In genomic region chr12:71756054-71756675, GRCh38 we compare ENCODE assay signal across 8 cellular contexts. TPM values are rescaled to one million over a fixed set of nuclear protein-coding genes. Genes with fewer than 3 reads are reported as not detected.
A peak's percentile ranks its signal among the peaks of the same experiment; 100 is the strongest.
DNase-seq lines count a peak whose midpoint lies in the region; ATAC-seq and TF ChIP-seq lines count a peak whose summit lies in the region.
"Had no signal": no experiment of that assay in that cellular context is flagged by ENCODE, and none has a peak within 500 bp of the region (broad histone marks: within the 10 kb centered on the region; RNA-seq: fewer than 3 reads in every experiment).

No MANE protein-coding gene starts in this region.

- H3K4me3 ChIP-seq in HUES6 (ENCODE audit: low read depth, low read length) = peak overlapping the region; percentile 86
- H3K4me3 ChIP-seq in adrenal gland = peak overlapping the region in 3 of 4 donors; percentile 39 to 90 (median 87)
- peak overlapping the region; percentile 64 to 93 for H3K4me3 ChIP-seq in stomach smooth muscle (ENCODE audit: low read length in 2 of 2)

- H3K9me3 ChIP-seq in HUES6 (ENCODE audit: control insufficient read depth, insufficient read depth, low read depth, low read length) = no peaks in the 10 kb centered on the region; the same call in 1 of the 2 replicates
- H3K9me3 ChIP-seq in adrenal gland (replicated peaks in 1 of 3) = peaks cover 0 to 16% (median 0%) of the 10 kb centered on the region in 3 donors
- peaks cover 0 to 5% of the 10 kb centered on the region in 2 donors for H3K9me3 ChIP-seq in stomach smooth muscle (ENCODE audit: control insufficient read depth in 2 of 2, low read length in 2 of 2)

- no peak for ATAC-seq in HG02885 (IDR thresholded peaks at IDR 0.05; ENCODE audit: poor library complexity, unreplicated experiment)

- no peak for TF ChIP-seq CTCF in adrenal gland (IDR thresholded peaks at IDR 0.05)

- peaks cover 25 to 30% (median 28%) of the 10 kb centered on the region in 3 donors for H3K36me3 Mint-ChIP-seq in immature natural killer cell

- 19 to 37% (median 25%) methylated on average over 5 of the region's 5 CpGs for WGBS in adrenal gland, 4 donors

- H3K9me3 Mint-ChIP-seq in immature natural killer cell = peaks cover 5 to 20% (median 12%) of the 10 kb centered on the region in 6 donors

- peaks cover 22% of the 10 kb centered on the region for H3K36me3 ChIP-seq in HUES6 (ENCODE audit: control insufficient read depth, insufficient read depth, low read length)
- no peaks in the 10 kb centered on the region for H3K36me3 ChIP-seq in adrenal gland (replicated peaks in 1 of 2)
- peaks cover 0 to 10% of the 10 kb centered on the region in 2 donors for H3K36me3 ChIP-seq in stomach smooth muscle (ENCODE audit: control insufficient read depth in 2 of 2, insufficient read depth in 2 of 2, low read length in 2 of 2)

- H3K9ac ChIP-seq in HUES6 (ENCODE audit: low read length) (peak overlapping the region; percentile 89), stomach smooth muscle (ENCODE audit: low read length in 2 of 2) (peak overlapping the region; percentile 81 to 93)

- intact Hi-C loops in adrenal gland (cut with DNase I) = loop anchor here in 1 of 2 donors (10.0 kb wide), 1 partner anchor 91 kb away; the partner anchor contains the start of genes THAP2 and ZFC3H1

- peak overlapping the region; percentile 89 to 95 (median 92) for H3K4me3 Mint-ChIP-seq in immature natural killer cell

- peaks cover 54 to 65% of the 10 kb centered on the region in 2 donors for H3K4me1 Mint-ChIP-seq in immature natural killer cell

- H3K27ac ChIP-seq in HUES6 (ENCODE audit: low read depth, low read length) = no peak overlapping the region
- H3K27ac ChIP-seq in adrenal gland = peak overlapping the region; percentile 90 to 99 (median 97)
- peak overlapping the region; percentile 86 for H3K27ac ChIP-seq in stomach smooth muscle (ENCODE audit: low read length)

- H3K27ac Mint-ChIP-seq in immature natural killer cell = peak overlapping the region; percentile 94 to 98 (median 96)

- H3K27me3 Mint-ChIP-seq in immature natural killer cell (ENCODE audit: low read depth in 3 of 3) = peaks cover 8 to 11% (median 9%) of the 10 kb centered on the region in 3 donors

- peak in 1 of 2 donors; percentile 1 for TF ChIP-seq POLR2A in adrenal gland (IDR thresholded peaks at IDR 0.05)

- H3K27me3 ChIP-seq in HUES6 (ENCODE audit: control insufficient read depth, insufficient read depth, low read length) (no peaks in the 10 kb centered on the region), adrenal gland (peaks cover 5% of the 10 kb centered on the region), stomach smooth muscle (ENCODE audit: control insufficient read depth in 1 of 2, insufficient read depth in 2 of 2, low read length in 2 of 2) (no peaks in the 10 kb centered on the region)

- DNase-seq in adrenal gland (no peak), immature natural killer cell (no peak), GM19240 (ENCODE audit: insufficient read length, low spot score) (no peak), UCSD-AML1 (lab: John Stamatoyannopoulos, UW; ENCODE audit: unreplicated experiment) (no peak)
- DNase-seq: NCI-H187 treated with DMSO at 0.1 percent for 48 hours had no signal

- H3K4me1 ChIP-seq in HUES6 (ENCODE audit: control insufficient read depth, insufficient read depth, low read length) = peaks cover 9% of the 10 kb centered on the region
- peaks cover 10 to 19% of the 10 kb centered on the region in 2 donors for H3K4me1 ChIP-seq in adrenal gland (replicated peaks in 1 of 2)
- peaks cover 7% of the 10 kb centered on the region for H3K4me1 ChIP-seq in stomach smooth muscle (ENCODE audit: control insufficient read depth, insufficient read depth, low read length)

RNA-seq across cellular contexts. Expression of gene RAB21, which starts 1.5 kb away (rescaled TPM):
- total RNA-seq in adrenal gland = 100 to 1,000 TPM in 2 of 8 donors, 10 to 100 TPM in 5, 1 to 10 TPM in 1; 8.6 to 123 (median 77.1) TPM
- polyA plus RNA-seq in adrenal gland = 100 to 1,000 TPM in 1 of 3 donors, 1 to 10 TPM in 2; 8.7 to 118 (median 8.8) TPM
- polyA plus RNA-seq in immature natural killer cell = 10 to 100 TPM; 23.7 to 28.9 (median 27.8) TPM
